In the genomic region with DNA sequence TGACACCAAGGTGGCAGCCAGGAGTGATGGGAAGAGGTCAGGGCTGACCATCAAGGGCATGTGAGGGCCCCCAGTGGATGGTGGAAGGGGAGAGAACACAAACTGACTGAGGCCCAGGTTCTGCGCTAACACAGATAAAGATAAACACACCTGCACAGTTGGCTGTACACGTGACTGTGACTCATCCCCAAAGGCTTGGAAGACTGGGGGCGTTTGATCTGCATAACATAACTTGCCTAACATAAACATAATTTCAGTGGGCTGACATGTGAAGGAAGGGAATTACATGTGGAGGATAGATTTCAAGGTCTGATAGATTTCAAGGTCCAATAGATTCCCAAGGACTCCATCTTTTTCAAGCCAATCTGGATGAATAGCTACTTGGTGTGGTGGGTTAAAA, we compare ENCODE assay signal across 24 cellular contexts.
A peak's percentile ranks its signal among the peaks of the same experiment; 100 is the strongest.
DNase-seq lines count a peak whose midpoint lies in the region; ATAC-seq and TF ChIP-seq lines count a peak whose summit lies in the region.
"Had no signal": no experiment of that assay in that cellular context is flagged by ENCODE, and none has a peak within 500 bp of the region (broad histone marks: within the 10 kb centered on the region; RNA-seq: fewer than 3 reads in every experiment).

No MANE protein-coding gene starts in this region.

- no peak overlapping the region for H3K4ac ChIP-seq in IMR-90 (ENCODE audit: low read depth, low read length)

- H2AK5ac ChIP-seq in IMR-90 (ENCODE audit: low read depth, low read length): no peak overlapping the region

- ATAC-seq in IMR-90 (ENCODE audit: low read depth) (no peak), GM19328 (IDR thresholded peaks at IDR 0.05; ENCODE audit: unreplicated experiment) (no peak)
- ATAC-seq: gastroesophageal sphincter; stimulated activated effector memory CD8-positive, alpha-beta T cell treated with anti-CD3 and anti-CD28 coated beads, Interleukin-12 subunit alpha, Interleukin-12 subunit beta, amount 100 ng/mL, for 72 hours had no signal

- BruUV-seq in IMR-90 (replicated peaks; lab: Mats Ljungman, UMichigan): no TSS peak

- H3K4me3 ChIP-seq in IMR-90 (ENCODE audit: insufficient read depth, low read depth, low read length) (no peak overlapping the region), osteoblast (ENCODE audit: insufficient read depth, low read length) (no peak overlapping the region)
- H3K4me3 ChIP-seq: esophagus squamous epithelium, gastroesophageal sphincter, right atrium auricular region, SJCRH30, thyroid gland had no signal

- H3K14ac ChIP-seq in IMR-90 (replicated peaks; ENCODE audit: low read depth, low read length): no peak overlapping the region

- H3K9ac ChIP-seq in IMR-90 (ENCODE audit: low read depth, low read length): no peak overlapping the region

- no peak for TF ChIP-seq POLR2A in IMR-90 (IDR thresholded peaks at IDR 0.05; ENCODE audit: low read depth, low read length)

- H3K27me3 ChIP-seq in IMR-90 (ENCODE audit: control insufficient read depth, insufficient read depth, low read length) (peaks cover 19% of the 10 kb centered on the region), osteoblast (ENCODE audit: insufficient read depth, low read length) (peaks cover 26% of the 10 kb centered on the region)
- H3K27me3 ChIP-seq: gastroesophageal sphincter, right atrium auricular region, thyroid gland had no signal

- no peak overlapping the region for H2BK15ac ChIP-seq in IMR-90 (ENCODE audit: low read depth, low read length)

- H3K4me3 Mint-ChIP-seq in activated naive CD8-positive, alpha-beta T cell: peak overlapping the region; percentile 23
- no peak overlapping the region for H3K4me3 Mint-ChIP-seq in activated naive CD8-positive, alpha-beta T cell treated with anti-CD3 and anti-CD28 coated beads for 36 hours
- H3K4me3 Mint-ChIP-seq in activated naive CD4-positive, alpha-beta T cell treated with anti-CD3 and anti-CD28 coated beads for 36 hours: no peak overlapping the region
- no peak overlapping the region for H3K4me3 Mint-ChIP-seq in mesothelial cell of epicardium
- H3K4me3 Mint-ChIP-seq: memory B cell; stimulated activated effector memory CD8-positive, alpha-beta T cell treated with anti-CD3 and anti-CD28 coated beads, Interleukin-12 subunit alpha, Interleukin-12 subunit beta, amount 100 ng/mL, for 72 hours had no signal

- H2AFZ ChIP-seq in IMR-90 (replicated peaks; ENCODE audit: low read length, poor library complexity) (no peak overlapping the region), osteoblast (ENCODE audit: low read length) (no peak overlapping the region)

- no peaks in the 10 kb centered on the region for H4K20me1 ChIP-seq in IMR-90 (ENCODE audit: insufficient read depth, low read length)
- H4K20me1 ChIP-seq in osteoblast (ENCODE audit: insufficient read depth, low read length): no peaks in the 10 kb centered on the region

- no peaks in the 10 kb centered on the region for H3K79me1 ChIP-seq in IMR-90 (ENCODE audit: low read depth in 1 of 2, low read length in 2 of 2)

- no peaks in the 10 kb centered on the region for H3K9me3 Mint-ChIP-seq in activated naive CD8-positive, alpha-beta T cell (ENCODE audit: low read depth)
- H3K9me3 Mint-ChIP-seq in activated naive CD8-positive, alpha-beta T cell treated with anti-CD3 and anti-CD28 coated beads for 36 hours: no peaks in the 10 kb centered on the region
- H3K9me3 Mint-ChIP-seq in activated naive CD4-positive, alpha-beta T cell treated with anti-CD3 and anti-CD28 coated beads for 36 hours: no peaks in the 10 kb centered on the region
- H3K9me3 Mint-ChIP-seq in mesothelial cell of epicardium: no peaks in the 10 kb centered on the region

- no peak overlapping the region for H3K56ac ChIP-seq in IMR-90 (ENCODE audit: extremely low read depth, insufficient read depth, low read length)

- H4K8ac ChIP-seq in IMR-90 (ENCODE audit: low read depth in 2 of 2, low read length in 2 of 2): no peak overlapping the region

- no peak overlapping the region for H3K27ac Mint-ChIP-seq in activated naive CD8-positive, alpha-beta T cell
- no peak overlapping the region for H3K27ac Mint-ChIP-seq in activated naive CD8-positive, alpha-beta T cell treated with anti-CD3 and anti-CD28 coated beads for 36 hours
- no peak overlapping the region for H3K27ac Mint-ChIP-seq in activated naive CD4-positive, alpha-beta T cell treated with anti-CD3 and anti-CD28 coated beads for 36 hours
- no peak overlapping the region for H3K27ac Mint-ChIP-seq in mesothelial cell of epicardium
- H3K27ac Mint-ChIP-seq: memory B cell; stimulated activated effector memory CD8-positive, alpha-beta T cell treated with anti-CD3 and anti-CD28 coated beads, Interleukin-12 subunit alpha, Interleukin-12 subunit beta, amount 100 ng/mL, for 72 hours had no signal

- H3K27ac ChIP-seq in IMR-90 (ENCODE audit: insufficient read depth, low read length) (no peak overlapping the region), osteoblast (ENCODE audit: low read depth, low read length) (no peak overlapping the region)
- H3K27ac ChIP-seq: esophagus squamous epithelium, gastroesophageal sphincter, right atrium auricular region, SJCRH30, thyroid gland, WERI-Rb-1 had no signal

- H3K36me3 ChIP-seq in IMR-90 (ENCODE audit: control insufficient read depth, insufficient read depth, low read length) (no peaks in the 10 kb centered on the region), osteoblast (ENCODE audit: insufficient read depth, low read length) (no peaks in the 10 kb centered on the region)
- H3K36me3 ChIP-seq: esophagus squamous epithelium, gastroesophageal sphincter, right atrium auricular region, SJCRH30, thyroid gland, WERI-Rb-1 had no signal

- no peak overlapping the region for H3K18ac ChIP-seq in IMR-90 (ENCODE audit: low read depth, low read length)

- H2BK120ac ChIP-seq in IMR-90 (ENCODE audit: low read depth, low read length): no peak overlapping the region

- TF ChIP-seq RAD21 in IMR-90 (IDR thresholded peaks at IDR 0.05; ENCODE audit: low read length): no peak

- POLR2A ChIA-PET in IMR-90 (lab: Charles Lee; ENCODE audit: unreplicated experiment): no interaction called here

- H3K36me3 Mint-ChIP-seq in activated naive CD8-positive, alpha-beta T cell: no peaks in the 10 kb centered on the region
- no peaks in the 10 kb centered on the region for H3K36me3 Mint-ChIP-seq in activated naive CD8-positive, alpha-beta T cell treated with anti-CD3 and anti-CD28 coated beads for 36 hours
- H3K36me3 Mint-ChIP-seq in activated naive CD4-positive, alpha-beta T cell treated with anti-CD3 and anti-CD28 coated beads for 36 hours (ENCODE audit: low read depth): no peaks in the 10 kb centered on the region
- no peaks in the 10 kb centered on the region for H3K36me3 Mint-ChIP-seq in mesothelial cell of epicardium
- H3K36me3 Mint-ChIP-seq: CD4-positive, alpha-beta memory T cell; stimulated activated effector memory CD8-positive, alpha-beta T cell treated with anti-CD3 and anti-CD28 coated beads, Interleukin-12 subunit alpha, Interleukin-12 subunit beta, amount 100 ng/mL, for 72 hours had no signal

- in situ Hi-C loops in IMR-90 (cut with MboI; ENCODE audit: low sequenced_read_pairs): no loop called here

- no peaks in the 10 kb centered on the region for H3K4me1 ChIP-seq in IMR-90 (ENCODE audit: control insufficient read depth, insufficient read depth, low read length)
- H3K4me1 ChIP-seq in osteoblast (ENCODE audit: insufficient read depth, low read length): no peaks in the 10 kb centered on the region
- H3K4me1 ChIP-seq: gastroesophageal sphincter, right atrium auricular region, SJCRH30, thyroid gland had no signal

- H3K9me1 ChIP-seq in IMR-90 (ENCODE audit: insufficient read depth, low read length): no peaks in the 10 kb centered on the region

- H4K91ac ChIP-seq in IMR-90 (ENCODE audit: insufficient read depth, low read depth, low read length): no peak overlapping the region

- TF ChIP-seq CTCF in IMR-90 (conservative IDR thresholded peaks at IDR 0.05; ENCODE audit: low read depth, low read length): no peak
- no peak for TF ChIP-seq CTCF in osteoblast (IDR thresholded peaks at IDR 0.05; ENCODE audit: extremely low read depth, low read depth, low read length)
- no peak for TF ChIP-seq CTCF in mesothelial cell of epicardium (IDR thresholded peaks at IDR 0.05; ENCODE audit: unreplicated experiment)

- CTCF ChIA-PET in IMR-90 (lab: Yijun Ruan, JAX): no interaction called here
- CTCF ChIA-PET in activated naive CD4-positive, alpha-beta T cell treated with anti-CD3 and anti-CD28 coated beads for 36 hours (lab: Charles Lee): no interaction called here

- H3K23ac ChIP-seq in IMR-90 (ENCODE audit: low read depth, low read length): no peak overlapping the region

- H3K27me3 Mint-ChIP-seq in activated naive CD8-positive, alpha-beta T cell: no peaks in the 10 kb centered on the region
- H3K27me3 Mint-ChIP-seq in activated naive CD8-positive, alpha-beta T cell treated with anti-CD3 and anti-CD28 coated beads for 36 hours: no peaks in the 10 kb centered on the region
- no peaks in the 10 kb centered on the region for H3K27me3 Mint-ChIP-seq in activated naive CD4-positive, alpha-beta T cell treated with anti-CD3 and anti-CD28 coated beads for 36 hours (ENCODE audit: low read depth)
- peaks cover 34% of the 10 kb centered on the region for H3K27me3 Mint-ChIP-seq in mesothelial cell of epicardium (ENCODE audit: low read depth)
- H3K27me3 Mint-ChIP-seq: CD4-positive, alpha-beta memory T cell had no signal

- no peak overlapping the region for H3K4me2 ChIP-seq in IMR-90 (ENCODE audit: low read depth, low read length)
- H3K4me2 ChIP-seq in osteoblast (ENCODE audit: insufficient read depth, low read length): no peak overlapping the region

- peaks cover 24% of the 10 kb centered on the region for H3K4me1 Mint-ChIP-seq in activated naive CD8-positive, alpha-beta T cell (ENCODE audit: low read depth)
- H3K4me1 Mint-ChIP-seq in activated naive CD8-positive, alpha-beta T cell treated with anti-CD3 and anti-CD28 coated beads for 36 hours: peaks cover 16% of the 10 kb centered on the region
- peaks cover 19% of the 10 kb centered on the region for H3K4me1 Mint-ChIP-seq in activated naive CD4-positive, alpha-beta T cell treated with anti-CD3 and anti-CD28 coated beads for 36 hours (ENCODE audit: low read depth)
- no peaks in the 10 kb centered on the region for H3K4me1 Mint-ChIP-seq in mesothelial cell of epicardium

- no peak overlapping the region for H2BK20ac ChIP-seq in IMR-90 (ENCODE audit: low read depth, low read length)

- no peak for DNase-seq in activated naive CD8-positive, alpha-beta T cell treated with anti-CD3 and anti-CD28 coated beads for 36 hours
- DNase-seq in IMR-90: peak; percentile 26
- peak; percentile 68 for DNase-seq in activated naive CD4-positive, alpha-beta T cell treated with anti-CD3 and anti-CD28 coated beads for 36 hours
- peak; percentile 36 for DNase-seq in osteoblast (ENCODE audit: insufficient read length, low spot score, missing footprints)
- no peak for DNase-seq in mesothelial cell of epicardium (ENCODE audit: low spot score in 2 of 2, unreplicated experiment in 2 of 2)
- DNase-seq: activated gamma-delta T cell treated with Interleukin-2 at 50 U/mL for 16 hours; CD4-positive, alpha-beta memory T cell; effector memory CD4-positive, alpha-beta T cell; esophagus squamous epithelium; GDM1; NCI-H1694; NCI-H2171 treated with DMSO at 0.1 percent for 48 hours; NCI-H82; occipital lobe; SJCRH30; T-helper 2 cell; thyroid gland; WERI-Rb-1 had no signal

- dilution Hi-C loops in IMR-90 (cut with HindIII; ENCODE audit: low sequenced_read_pairs, unreplicated experiment): no loop called here

- no peak overlapping the region for H2AK9ac ChIP-seq in IMR-90 (replicated peaks; ENCODE audit: low read depth, low read length, poor library complexity)

- no peak overlapping the region for H2BK5ac ChIP-seq in IMR-90 (ENCODE audit: low read depth, low read length, poor library complexity, severe bottlenecking)

- H4K5ac ChIP-seq in IMR-90 (ENCODE audit: low read depth, low read length): no peak overlapping the region

- intact Hi-C loops in IMR-90 (cut with micrococcal nuclease): no loop called here
- intact Hi-C loops in activated naive CD4-positive, alpha-beta T cell treated with anti-CD3 and anti-CD28 coated beads for 36 hours (cut with micrococcal nuclease): no loop called here

- H3K79me2 ChIP-seq in osteoblast (ENCODE audit: insufficient read depth, low read length): no peaks in the 10 kb centered on the region

- WGBS in IMR-90 (ENCODE audit: extremely low coverage in 2 of 2, insufficient read length in 1 of 2), 2 experiments: no CpG with 5 or more reads among the region's 3 CpGs

- H3K9me3 ChIP-seq in IMR-90 (ENCODE audit: control insufficient read depth, insufficient read depth, low read length) (no peaks in the 10 kb centered on the region), osteoblast (ENCODE audit: low read depth, low read length) (no peaks in the 10 kb centered on the region)
- H3K9me3 ChIP-seq: esophagus squamous epithelium, gastroesophageal sphincter, right atrium auricular region, SJCRH30, thyroid gland had no signal

Comparison
In these comparisons a context has a peak if more than half of its experiments do, and no peak if none do; other contexts are left out.
1. DNase-seq: peak in IMR-90 (single experiment), activated naive CD4-positive, alpha-beta T cell treated with anti-CD3 and anti-CD28 coated beads for 36 hours (single experiment) and osteoblast (single experiment); none in activated naive CD8-positive, alpha-beta T cell treated with anti-CD3 and anti-CD28 coated beads for 36 hours (single experiment) and mesothelial cell of epicardium (0 of 2).